In genomic region chr21:45970674-45971486, GRCh38 we compare ENCODE assay signal across 8 cellular contexts. TPM values are rescaled to one million over a fixed set of nuclear protein-coding genes. Genes with fewer than 3 reads are reported as not detected.
DNase-seq lines count a peak whose midpoint lies in the region; ATAC-seq and TF ChIP-seq lines count a peak whose summit lies in the region.

No MANE protein-coding gene starts in this region.

- DNase-seq in ELR (ENCODE audit: low read depth) (peak; percentile 63), MG63 (peak; percentile 66), fibroblast of mammary gland (ENCODE audit: low read depth) (no peak), osteocyte (ENCODE audit: extremely low spot score, unreplicated experiment) (no peak)
- peak; percentile 86 for DNase-seq in activated CD8-positive, alpha-beta memory T cell treated with anti-CD3 and anti-CD28 coated beads, Interleukin-2, amount 50 U/mL, for 48 hours

- ATAC-seq in GM21390 (IDR thresholded peaks at IDR 0.05; ENCODE audit: unreplicated experiment) (no peak), GM21717 (IDR thresholded peaks at IDR 0.05; ENCODE audit: unreplicated experiment) (no peak), HG03460 (IDR thresholded peaks at IDR 0.05; ENCODE audit: unreplicated experiment) (no peak)

- TF ChIP-seq CTCF in fibroblast of mammary gland (conservative IDR thresholded peaks at IDR 0.05; ENCODE audit: control insufficient read depth, insufficient read depth, low read depth, low read length) (peak; percentile 83), osteocyte (IDR thresholded peaks at IDR 0.05) (peak; percentile 98)

- no peaks in the 10 kb centered on the region for H3K9me3 Mint-ChIP-seq in osteocyte (ENCODE audit: unreplicated experiment)

- no peak overlapping the region for H3K4me3 Mint-ChIP-seq in osteocyte (ENCODE audit: unreplicated experiment)

- no peaks in the 10 kb centered on the region for H3K27me3 Mint-ChIP-seq in osteocyte (ENCODE audit: unreplicated experiment)

- H3K9me3 ChIP-seq in MG63: no peaks in the 10 kb centered on the region

- H3K27me3 ChIP-seq in MG63: no peaks in the 10 kb centered on the region

- H3K27ac Mint-ChIP-seq in osteocyte (ENCODE audit: unreplicated experiment): peak overlapping the region; percentile 93

- H3K36me3 ChIP-seq in MG63: no peaks in the 10 kb centered on the region

- H3K4me1 Mint-ChIP-seq in osteocyte (ENCODE audit: unreplicated experiment): peaks cover 51% of the 10 kb centered on the region

- H3K36me3 Mint-ChIP-seq in osteocyte (ENCODE audit: unreplicated experiment): no peaks in the 10 kb centered on the region

- no peak overlapping the region for H3K4me3 ChIP-seq in MG63
- H3K4me3 ChIP-seq in fibroblast of mammary gland (ENCODE audit: control insufficient read depth, low read depth, low read length): no peak overlapping the region

RNA-seq across cellular contexts. Expression of gene COL6A1, which starts 10.7 kb away (rescaled TPM):
- total RNA-seq in MG63 (2014; rRNA removed; shearing (Covaris generic); ENCODE audit: low replicate concordance): 817 and 868 TPM in 2 replicates
- total RNA-seq in osteocyte: 1,503 and 1,582 TPM in 2 replicates

Comparison
In these comparisons a context has a peak if more than half of its experiments do, and no peak if none do; other contexts are left out.
1. DNase-seq: peak in ELR (single experiment), MG63 (single experiment) and activated CD8-positive, alpha-beta memory T cell treated with anti-CD3 and anti-CD28 coated beads, Interleukin-2, amount 50 U/mL, for 48 hours (single experiment); none in fibroblast of mammary gland (single experiment) and osteocyte (single experiment).